Comparison of ENCODE assay signal across 10 cellular contexts in genomic region chr6:7647504-7647903, GRCh38. TPM values are rescaled to one million over a fixed set of nuclear protein-coding genes. Genes with fewer than 3 reads are reported as not detected.
DNase-seq lines count a peak whose midpoint lies in the region; ATAC-seq and TF ChIP-seq lines count a peak whose summit lies in the region.
"Had no signal": no experiment of that assay in that cellular context is flagged by ENCODE, and none has a peak within 500 bp of the region (broad histone marks: within the 10 kb centered on the region; RNA-seq: fewer than 3 reads in every experiment).

No MANE protein-coding gene starts in this region.

- ATAC-seq in GM18499 (IDR thresholded peaks at IDR 0.05; ENCODE audit: insufficient read depth, unreplicated experiment): peak; percentile 53
- peak; percentile 73 for ATAC-seq in HG02623 (IDR thresholded peaks at IDR 0.05; ENCODE audit: unreplicated experiment)
- ATAC-seq: T-helper 17 cell had no signal

- peak overlapping the region; percentile 91 for H3K27ac ChIP-seq in ACC112 (ENCODE audit: low read depth, low read length)

- DNase-seq in RPMI8226 (peak; percentile 59), NCI-H748 (lab: John Stamatoyannopoulos, UW; ENCODE audit: unreplicated experiment) (no peak), DMS79 treated with DMSO at 0.1 percent for 48 hours (lab: John Stamatoyannopoulos, UW) (no peak), lower leg skin (ENCODE audit: low spot score in 2 of 2) (no peak), NCI-H446 treated with DMSO at 0.1 percent for 48 hours (lab: John Stamatoyannopoulos, UW) (no peak)
- DNase-seq: foreskin fibroblast, T-helper 17 cell had no signal

- no peak for TF ChIP-seq CTCF in lower leg skin (IDR thresholded peaks at IDR 0.05)

- no peaks in the 10 kb centered on the region for H3K36me3 ChIP-seq in ACC112 (ENCODE audit: insufficient read depth, low read length)

- H2AFZ ChIP-seq in ACC112 (ENCODE audit: low read length, unreplicated experiment): peak overlapping the region; percentile 34

- H3K79me2 ChIP-seq in ACC112 (ENCODE audit: control insufficient read depth, insufficient read depth, low read length, unreplicated experiment): no peaks in the 10 kb centered on the region

- H3K4me3 ChIP-seq in ACC112 (ENCODE audit: low read depth, low read length) (no peak overlapping the region), lower leg skin (ENCODE audit: low read depth, poor library complexity, severe bottlenecking) (no peak overlapping the region)

- H3K4me1 ChIP-seq in ACC112 (ENCODE audit: control insufficient read depth, insufficient read depth, low read length, unreplicated experiment): peaks cover 24% of the 10 kb centered on the region

- no peaks in the 10 kb centered on the region for H3K27me3 ChIP-seq in ACC112 (ENCODE audit: insufficient read depth, low read length)

- 100% methylated on average over 1 of the region's 1 CpG for WGBS in lower leg skin, 2 donors

- TF ChIP-seq POLR2A in lower leg skin (IDR thresholded peaks at IDR 0.05): no peak

- intact Hi-C loops in lower leg skin (cut with DNase I; ENCODE audit: low total_unique reads): no loop called here

RNA-seq across cellular contexts. Expression of gene SNRNP48, which starts 57.5 kb away (rescaled TPM):
- total RNA-seq in lower leg skin: 10 to 100 TPM in 2 of 4 donors, 1 to 10 TPM in 2; 8.8 to 15.3 (median 10.7) TPM
